Comparison of ENCODE assay signal across 24 cellular contexts in genomic region chr10:24357344-24358021, GRCh38.
DNase-seq lines count a peak whose midpoint lies in the region; ATAC-seq and TF ChIP-seq lines count a peak whose summit lies in the region.
"Had no signal": no experiment of that assay in that cellular context is flagged by ENCODE, and none has a peak within 500 bp of the region (broad histone marks: within the 10 kb centered on the region; RNA-seq: fewer than 3 reads in every experiment).

No MANE protein-coding gene starts in this region.

- no peaks in the 10 kb centered on the region for H3K4me1 ChIP-seq in right cardiac atrium (ENCODE audit: control insufficient read depth, insufficient read depth, low read length)
- peaks cover 8% of the 10 kb centered on the region for H3K4me1 ChIP-seq in body of pancreas
- no peaks in the 10 kb centered on the region for H3K4me1 ChIP-seq in left lung
- peaks cover 14 to 36% of the 10 kb centered on the region in 2 donors for H3K4me1 ChIP-seq in thyroid gland

- no peak for TF ChIP-seq CTCF in body of pancreas (IDR thresholded peaks at IDR 0.05)
- no peak for TF ChIP-seq CTCF in left lung (IDR thresholded peaks at IDR 0.05)
- no peak for TF ChIP-seq CTCF in thyroid gland (IDR thresholded peaks at IDR 0.05)
- no peak for TF ChIP-seq CTCF in GM13977 (IDR thresholded peaks at IDR 0.05; ENCODE audit: extremely low read depth, insufficient read depth, missing control alignments)

- H3K27ac ChIP-seq in right cardiac atrium (ENCODE audit: low read length) (no peak overlapping the region), body of pancreas (no peak overlapping the region), left lung (no peak overlapping the region), thyroid gland (peak overlapping the region; percentile 50 to 77 (median 58))

- H3K36me3 ChIP-seq in body of pancreas (replicated peaks in 1 of 2; ENCODE audit: insufficient read depth in 1 of 2, low read depth in 2 of 2), result no peaks in the 10 kb centered on the region
- no peaks in the 10 kb centered on the region for H3K36me3 ChIP-seq in left lung
- H3K36me3 ChIP-seq in thyroid gland, result no peaks in the 10 kb centered on the region
- H3K36me3 ChIP-seq: tibial nerve had no signal

- no peak for DNase-seq in Right ventricle myocardium superior
- DNase-seq in right cardiac atrium, result no peak
- DNase-seq in body of pancreas, result peak in 2 of 4 donors; percentile 25 to 41
- no peak for DNase-seq in left lung
- DNase-seq in thyroid gland, result peak; percentile 83 to 90
- DNase-seq in stimulated activated naive CD4-positive, alpha-beta T cell (lab: John Stamatoyannopoulos, UW), result no peak
- no peak for DNase-seq in GM13977 (ENCODE audit: low spot score)
- DNase-seq in NCI-H1105 (lab: John Stamatoyannopoulos, UW), result no peak
- DNase-seq: 8988T; activated CD8-positive, alpha-beta T cell treated with anti-CD3 and anti-CD28 coated beads for 36 hours; activated effector memory CD4-positive, alpha-beta T cell treated with anti-CD3 and anti-CD28 coated beads, Interleukin-2, amount 50 U/mL, for 16 hours; activated T-cell treated with anti-CD3 and anti-CD28 coated beads for 4 hours; AML-193; CD8-positive, alpha-beta T cell; Karpas-422; naive B cell; NCI-H510A; NK-92 treated with Interleukin-12 subunit alpha and Interleukin-12 subunit beta, amount 100 ng/mL, for 24 hours; SIG-M5; stimulated activated CD4-positive, alpha-beta T cell treated with anti-CD3 and anti-CD28 coated beads, Interleukin-12 subunit alpha, Interleukin-12 subunit beta, amount 100 ng/mL, for 4 hours; stimulated activated CD4-positive, alpha-beta T cell treated with anti-CD3 and anti-CD28 coated beads, Interleukin-4, amount 100 ng/mL, for 24 hours; stimulated activated naive CD4-positive, alpha-beta T cell treated with Interleukin-2 at 50 U/mL for 16 hours had no signal

- intact Hi-C loops in Right ventricle myocardium superior (cut with DNase I) (loop anchor here (5.0 kb wide), 2 partner anchors 150 to 365 kb away; partner anchors contain the start of gene KIAA1217), right cardiac atrium (cut with DNase I) (loop anchor here in 3 of 4 donors (5.0 to 10.0 kb wide), 2 partner anchors 153 to 365 kb away; partner anchors contain the start of gene KIAA1217 (in 2 of the 3)), body of pancreas (cut with DNase I) (loop anchor here (10.0 kb wide), 1 partner anchor 123 kb away; no protein-coding TSS in a partner anchor), left lung (cut with DNase I) (no loop called here), thyroid gland (cut with DNase I) (loop anchor here (5.0 to 10.0 kb wide), 2 partner anchors 155 to 353 kb away; no protein-coding TSS in a partner anchor)

- H3K27me3 ChIP-seq in right cardiac atrium (ENCODE audit: control insufficient read depth, insufficient read depth), result no peaks in the 10 kb centered on the region
- H3K27me3 ChIP-seq in body of pancreas, result no peaks in the 10 kb centered on the region
- no peaks in the 10 kb centered on the region for H3K27me3 ChIP-seq in left lung
- H3K27me3 ChIP-seq in thyroid gland, result no peaks in the 10 kb centered on the region
- H3K27me3 ChIP-seq: tibial nerve had no signal

- no peak for TF ChIP-seq POLR2A in body of pancreas (IDR thresholded peaks at IDR 0.05)
- no peak for TF ChIP-seq POLR2A in thyroid gland (IDR thresholded peaks at IDR 0.05)

- H3K9me3 ChIP-seq in right cardiac atrium (ENCODE audit: control insufficient read depth, low read length) (no peaks in the 10 kb centered on the region), body of pancreas (no peaks in the 10 kb centered on the region), left lung (no peaks in the 10 kb centered on the region), thyroid gland (no peaks in the 10 kb centered on the region)
- H3K9me3 ChIP-seq: tibial nerve had no signal

- ATAC-seq in Right ventricle myocardium superior (ENCODE audit: poor library complexity) (peak; percentile 45), right cardiac atrium (no peak), body of pancreas (peak; percentile 30), left lung (peak; percentile 24)
- ATAC-seq: activated CD4-positive, CD25-positive, alpha-beta regulatory T cell treated with anti-CD3 and anti-CD28 coated beads, Interleukin-2, amount 50 U/mL, for 24 hours; activated CD8-positive, alpha-beta T cell treated with anti-CD3 and anti-CD28 coated beads for 36 hours; CD8-positive, alpha-beta T cell had no signal

- H3K4me3 ChIP-seq in right cardiac atrium (ENCODE audit: low read length) (no peak overlapping the region), body of pancreas (no peak overlapping the region), left lung (no peak overlapping the region), thyroid gland (replicated peaks in 1 of 3) (no peak overlapping the region)
- H3K4me3 ChIP-seq: tibial nerve had no signal

- 83% methylated on average over 8 of the region's 8 CpGs for WGBS in right cardiac atrium
- 73 to 87% methylated on average over 8 of the region's 8 CpGs for WGBS in body of pancreas, 2 donors
- WGBS in thyroid gland, 2 donors, result 51 to 53% methylated on average over 8 of the region's 8 CpGs

- in situ Hi-C loops in GM13977 (cut with MboI; ENCODE audit: low pct_unique_long_range_greater_than_20kb, low sequenced_read_pairs, unreplicated experiment), result no loop called here

Comparison
In these comparisons a context has a peak if more than half of its experiments do, and no peak if none do; other contexts are left out.
1. ATAC-seq: peak in Right ventricle myocardium superior (single experiment), body of pancreas (single experiment) and left lung (single experiment); none in right cardiac atrium (0 of 2).
2. DNase-seq: peak in thyroid gland (2 of 2); none in Right ventricle myocardium superior (single experiment), right cardiac atrium (0 of 3), left lung (0 of 2), stimulated activated naive CD4-positive, alpha-beta T cell (0 of 6), GM13977 (single experiment) and NCI-H1105 (single experiment).
3. H3K27ac ChIP-seq: peak in thyroid gland (3 of 3); none in right cardiac atrium (single experiment), body of pancreas (0 of 4) and left lung (0 of 2).
4. intact Hi-C loops: an anchor here in Right ventricle myocardium superior (5.0 kb wide), right cardiac atrium (5.0 to 10.0 kb wide), body of pancreas (10.0 kb wide) and thyroid gland (5.0 to 10.0 kb wide); none called in left lung.